In the genomic region with DNA sequence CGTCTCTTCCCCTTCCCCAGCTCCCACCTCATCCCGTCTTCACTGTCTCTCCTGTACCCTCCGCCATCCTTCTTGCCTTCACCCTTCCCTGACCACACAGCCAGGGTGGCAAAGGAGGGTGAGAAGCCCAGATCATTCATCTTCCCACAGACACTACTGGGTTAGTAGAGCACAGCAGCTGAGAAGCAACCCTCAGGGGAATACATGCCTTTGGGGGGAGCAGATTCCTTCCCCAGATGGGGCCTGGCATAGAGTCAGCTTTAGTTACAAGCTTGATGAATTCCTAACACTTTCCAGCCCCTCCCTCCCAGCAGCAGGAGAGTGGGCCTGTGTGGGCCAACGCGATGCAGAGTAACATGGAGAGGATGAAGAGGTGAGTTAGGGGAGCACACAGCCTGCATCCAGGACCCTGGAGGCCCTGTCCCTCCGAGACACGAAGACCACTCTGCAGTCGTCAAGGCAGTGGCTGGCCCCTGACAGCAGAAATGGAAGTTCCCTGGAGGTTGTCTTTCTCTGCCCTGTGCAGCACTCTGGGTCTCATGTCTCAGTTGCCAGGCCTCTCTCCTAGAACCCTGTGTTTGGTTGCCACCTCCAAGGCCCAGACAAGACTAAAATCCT, we compare ENCODE assay signal across 12 cellular contexts. TPM values are rescaled to one million over a fixed set of nuclear protein-coding genes. Genes with fewer than 3 reads are reported as not detected.
DNase-seq lines count a peak whose midpoint lies in the region; ATAC-seq and TF ChIP-seq lines count a peak whose summit lies in the region.
"Had no signal": no experiment of that assay in that cellular context is flagged by ENCODE, and none has a peak within 500 bp of the region (broad histone marks: within the 10 kb centered on the region; RNA-seq: fewer than 3 reads in every experiment).

No MANE protein-coding gene starts in this region.

- no peak for ATAC-seq in naive thymus-derived CD4-positive, alpha-beta T cell
- ATAC-seq: psoas muscle had no signal

- DNase-seq in naive thymus-derived CD4-positive, alpha-beta T cell: no peak
- DNase-seq in iPS-NIHi11 (ENCODE audit: low spot score): no peak
- DNase-seq in suprapubic skin (ENCODE audit: low spot score in 2 of 2): no peak
- DNase-seq in GDM1 (lab: John Stamatoyannopoulos, UW): no peak
- DNase-seq in midbrain (lab: John Stamatoyannopoulos, UW): no peak
- DNase-seq: anterior cingulate cortex; NCI-H446 treated with DMSO at 0.1 percent for 48 hours; psoas muscle; stimulated activated CD4-positive, alpha-beta T cell treated with anti-CD3 and anti-CD28 coated beads, Interleukin-4, amount 100 ng/mL, for 4 hours had no signal

- H3K27me3 ChIP-seq in BLaER1 treated with 17β-estradiol and CSF1 and Interleukin-3, amounts not matched to agents 10 nM and 100 nM: no peaks in the 10 kb centered on the region
- H3K27me3 ChIP-seq in naive thymus-derived CD4-positive, alpha-beta T cell (ENCODE audit: control insufficient read depth in 2 of 2, insufficient read depth in 2 of 2, low read length in 2 of 2): no peaks in the 10 kb centered on the region
- H3K27me3 ChIP-seq in suprapubic skin: no peaks in the 10 kb centered on the region

- peak overlapping the region; percentile 29 to 99 (median 87); a peak in 20 of 22 replicates for H3K27ac ChIP-seq in BLaER1 treated with 17β-estradiol and CSF1 and Interleukin-3, amounts not matched to agents 10 nM and 100 nM
- H3K27ac ChIP-seq in naive thymus-derived CD4-positive, alpha-beta T cell (ENCODE audit: low read depth, low read length): no peak overlapping the region
- no peak overlapping the region for H3K27ac ChIP-seq in suprapubic skin
- H3K27ac ChIP-seq: psoas muscle had no signal

- H3K4me1 Mint-ChIP-seq in IgD-negative memory B cell: peaks cover 62 to 78% (median 72%) of the 10 kb centered on the region in 3 donors
- peaks cover 65% of the 10 kb centered on the region for H3K4me1 Mint-ChIP-seq in brain
- peaks cover 38 to 83% (median 66%) of the 10 kb centered on the region in 7 donors for H3K4me1 Mint-ChIP-seq in naive thymus-derived CD4-positive, alpha-beta T cell

- no peaks in the 10 kb centered on the region for H3K36me3 ChIP-seq in BLaER1 treated with 17β-estradiol and CSF1 and Interleukin-3, amounts not matched to agents 10 nM and 100 nM
- no peaks in the 10 kb centered on the region for H3K36me3 ChIP-seq in naive thymus-derived CD4-positive, alpha-beta T cell (ENCODE audit: control insufficient read depth in 2 of 3, insufficient read depth in 3 of 3, low read length in 3 of 3)
- H3K36me3 ChIP-seq in suprapubic skin: no peaks in the 10 kb centered on the region

- H4K20me1 ChIP-seq in BLaER1 treated with 17β-estradiol and CSF1 and Interleukin-3, amounts not matched to agents 10 nM and 100 nM: no peaks in the 10 kb centered on the region

- WGBS in suprapubic skin: 86% methylated on average over 5 of the region's 8 CpGs

- peak overlapping the region in 10 of 11 experiments; percentile 26 to 86 (median 73); a peak in 18 of 22 replicates for H3K9ac ChIP-seq in BLaER1 treated with 17β-estradiol and CSF1 and Interleukin-3, amounts not matched to agents 10 nM and 100 nM

- H3K9me3 Mint-ChIP-seq in IgD-negative memory B cell (no peaks in the 10 kb centered on the region), brain (peaks cover 0 to under 1% (median 0%) of the 10 kb centered on the region in 5 experiments)
- H3K9me3 Mint-ChIP-seq in naive thymus-derived CD4-positive, alpha-beta T cell: peaks cover 0 to 1% (median 0%) of the 10 kb centered on the region in 11 donors

- intact Hi-C loops in naive thymus-derived CD4-positive, alpha-beta T cell (cut with micrococcal nuclease): loop anchor here in 1 of 2 donors (10.0 kb wide), 1 partner anchor 1988 kb away; no protein-coding TSS in a partner anchor

- no peak for TF ChIP-seq POLR2A in suprapubic skin (IDR thresholded peaks at IDR 0.05)

- H3K36me3 Mint-ChIP-seq in IgD-negative memory B cell: no peaks in the 10 kb centered on the region
- H3K36me3 Mint-ChIP-seq in brain: no peaks in the 10 kb centered on the region
- peaks cover 0 to 3% (median 0%) of the 10 kb centered on the region in 5 donors for H3K36me3 Mint-ChIP-seq in naive thymus-derived CD4-positive, alpha-beta T cell

- peaks cover 75 to 100% (median 97%) of the 10 kb centered on the region in 10 experiments for H3K4me1 ChIP-seq in BLaER1 treated with 17β-estradiol and CSF1 and Interleukin-3, amounts not matched to agents 10 nM and 100 nM
- H3K4me1 ChIP-seq in naive thymus-derived CD4-positive, alpha-beta T cell (ENCODE audit: control insufficient read depth in 2 of 2, insufficient read depth in 2 of 2, low read length in 2 of 2): peaks cover under 1 to 5% of the 10 kb centered on the region in 2 donors
- H3K4me1 ChIP-seq in suprapubic skin: peaks cover 23% of the 10 kb centered on the region
- H3K4me1 ChIP-seq: psoas muscle had no signal

- CTCF ChIA-PET in naive thymus-derived CD4-positive, alpha-beta T cell (lab: Charles Lee): interaction anchor here (1.0 to 2.3 kb wide), 3 partner anchors 11 to 43 kb away, joined by 3 to 9 read pairs (median 3); no protein-coding TSS in a partner anchor

- peak overlapping the region; percentile 51 to 97 (median 87) for H3K4me2 ChIP-seq in BLaER1 treated with 17β-estradiol and CSF1 and Interleukin-3, amounts not matched to agents 10 nM and 100 nM

- no peak for TF ChIP-seq CTCF in brain (conservative IDR thresholded peaks at IDR 0.05)
- no peak for TF ChIP-seq CTCF in suprapubic skin (IDR thresholded peaks at IDR 0.05)

- no peaks in the 10 kb centered on the region for H3K9me3 ChIP-seq in BLaER1 treated with 17β-estradiol and CSF1 and Interleukin-3, amounts not matched to agents 10 nM and 100 nM (replicated peaks in 1 of 11)
- H3K9me3 ChIP-seq in naive thymus-derived CD4-positive, alpha-beta T cell (ENCODE audit: control insufficient read depth in 2 of 3, low read length in 3 of 3): no peaks in the 10 kb centered on the region
- no peaks in the 10 kb centered on the region for H3K9me3 ChIP-seq in suprapubic skin
- H3K9me3 ChIP-seq: psoas muscle had no signal

- peak overlapping the region in 5 of 10 experiments; percentile 14 to 26 (median 25); a peak in 6 of 20 replicates for H3K4me3 ChIP-seq in BLaER1 treated with 17β-estradiol and CSF1 and Interleukin-3, amounts not matched to agents 10 nM and 100 nM
- H3K4me3 ChIP-seq in naive thymus-derived CD4-positive, alpha-beta T cell (ENCODE audit: low read length): no peak overlapping the region
- H3K4me3 ChIP-seq in suprapubic skin: no peak overlapping the region
- H3K4me3 ChIP-seq: psoas muscle had no signal

- POLR2A ChIA-PET in naive thymus-derived CD4-positive, alpha-beta T cell (lab: Charles Lee): interaction anchor here (0.7 to 31.3 kb wide), 3 partner anchors 20 to 34 kb away, joined by 3 to 1812 read pairs (median 389); a partner anchor contains a TSS

- H3K4me3 Mint-ChIP-seq in IgD-negative memory B cell: peak overlapping the region in 3 of 4 donors; percentile 55 to 73 (median 57)
- H3K4me3 Mint-ChIP-seq in brain: no peak overlapping the region
- peak overlapping the region in 1 of 10 donors; percentile 32 for H3K4me3 Mint-ChIP-seq in naive thymus-derived CD4-positive, alpha-beta T cell

- TF ChIP-seq EP300 in suprapubic skin (IDR thresholded peaks at IDR 0.05): no peak

- peak overlapping the region; percentile 59 to 94 (median 91) for H3K27ac Mint-ChIP-seq in IgD-negative memory B cell
- peak overlapping the region; percentile 24 to 87 (median 71) for H3K27ac Mint-ChIP-seq in brain
- peak overlapping the region in 7 of 9 donors; percentile 51 to 99 (median 88) for H3K27ac Mint-ChIP-seq in naive thymus-derived CD4-positive, alpha-beta T cell

- H3K27me3 Mint-ChIP-seq in IgD-negative memory B cell: peaks cover 2% of the 10 kb centered on the region
- H3K27me3 Mint-ChIP-seq in brain: peaks cover 3% of the 10 kb centered on the region
- H3K27me3 Mint-ChIP-seq in naive thymus-derived CD4-positive, alpha-beta T cell: no peaks in the 10 kb centered on the region

RNA-seq across cellular contexts. Expression of a gene that starts 8.8 kb away (rescaled TPM):
- polyA plus RNA-seq in IgD-negative memory B cell (202 TPM), brain (ENCODE audit: insufficient read depth, low read depth, low replicate concordance) (117 TPM)
- 100 to 1,000 TPM; 141 to 654 (median 241) TPM for total RNA-seq in naive thymus-derived CD4-positive, alpha-beta T cell
- polyA plus RNA-seq in naive thymus-derived CD4-positive, alpha-beta T cell: 100 to 1,000 TPM; 118 to 211 TPM
- total RNA-seq in suprapubic skin: 100 to 1,000 TPM; 160 to 319 (median 193) TPM

RNA-seq across cellular contexts. Expression of a gene that starts 54.4 kb away (rescaled TPM):
- polyA plus RNA-seq in IgD-negative memory B cell: 0.28 TPM
- 7.9 TPM for polyA plus RNA-seq in brain (ENCODE audit: insufficient read depth, low read depth, low replicate concordance)
- not detected for total RNA-seq in naive thymus-derived CD4-positive, alpha-beta T cell
- polyA plus RNA-seq in naive thymus-derived CD4-positive, alpha-beta T cell: not detected
- total RNA-seq in suprapubic skin: 10 to 100 TPM; 13.3 to 36.6 (median 22.9) TPM

Comparison
In these comparisons a context has a peak if more than half of its experiments do, and no peak if none do; other contexts are left out.
1. H3K27ac ChIP-seq: peak in BLaER1 treated with 17β-estradiol and CSF1 and Interleukin-3, amounts not matched to agents 10 nM and 100 nM (11 of 11); none in naive thymus-derived CD4-positive, alpha-beta T cell (single experiment) and suprapubic skin (single experiment).
2. H3K4me3 Mint-ChIP-seq: peak in IgD-negative memory B cell (3 of 4); none in brain (0 of 5).
3. Peak in every context shown above with its lines, with median percentiles within 50 percentile points of each other: H3K27ac Mint-ChIP-seq.